ENCODE assay signal across 23 cellular contexts in genomic region chr12:41014643-41015020, GRCh38.
DNase-seq lines count a peak whose midpoint lies in the region; ATAC-seq and TF ChIP-seq lines count a peak whose summit lies in the region.
"Had no signal": no experiment of that assay in that cellular context is flagged by ENCODE, and none has a peak within 500 bp of the region (broad histone marks: within the 10 kb centered on the region; RNA-seq: fewer than 3 reads in every experiment).

No MANE protein-coding gene starts in this region.

- no peak overlapping the region for H3K27ac Mint-ChIP-seq in osteocyte (ENCODE audit: unreplicated experiment)
- H3K27ac Mint-ChIP-seq: activated CD4-positive, alpha-beta memory T cell treated with anti-CD3 and anti-CD28 coated beads, Interleukin-2, amount 10 ng/mL, durations not matched to agents 7 days and 5 days; CD14-positive monocyte; natural killer cell had no signal

- H3K27me3 Mint-ChIP-seq in osteocyte (ENCODE audit: unreplicated experiment) = peaks cover 19% of the 10 kb centered on the region
- H3K27me3 Mint-ChIP-seq: activated CD4-positive, alpha-beta memory T cell treated with anti-CD3 and anti-CD28 coated beads, Interleukin-2, amount 10 ng/mL, durations not matched to agents 7 days and 5 days; central memory CD8-positive, alpha-beta T cell had no signal

- H3K4me1 ChIP-seq in SJSA1 (replicated peaks) = peaks cover 19% of the 10 kb centered on the region

- no peak overlapping the region for H3K4me3 ChIP-seq in SJSA1
- H3K4me3 ChIP-seq: esophagus muscularis mucosa, left lung, upper lobe of left lung had no signal

- peaks cover 12% of the 10 kb centered on the region for H3K4me1 Mint-ChIP-seq in osteocyte (ENCODE audit: unreplicated experiment)
- H3K4me1 Mint-ChIP-seq: activated CD4-positive, alpha-beta memory T cell treated with anti-CD3 and anti-CD28 coated beads, Interleukin-2, amount 10 ng/mL, durations not matched to agents 7 days and 5 days; CD14-positive monocyte; central memory CD8-positive, alpha-beta T cell; natural killer cell had no signal

- TF ChIP-seq CTCF in osteocyte (IDR thresholded peaks at IDR 0.05) = no peak

- DNase-seq in EH (ENCODE audit: low read depth) = peak; percentile 1
- peak in 1 of 2 experiments; percentile 79 for DNase-seq in SJSA1 (ENCODE audit: low read depth in 1 of 2, low spot score in 2 of 2)
- DNase-seq in epithelial cell of prostate (ENCODE audit: low read depth, low spot score) = peak; percentile 61
- peak; percentile 17 for DNase-seq in non-pigmented ciliary epithelial cell (ENCODE audit: low read depth)
- DNase-seq in putamen (ENCODE audit: low spot score) = no peak
- no peak for DNase-seq in osteocyte (ENCODE audit: extremely low spot score, unreplicated experiment)
- DNase-seq in foreskin melanocyte = no peak
- DNase-seq: activated CD4-positive, alpha-beta memory T cell treated with anti-CD3 and anti-CD28 coated beads, Interleukin-2, amount 10 ng/mL, durations not matched to agents 7 days and 5 days; activated gamma-delta T cell; activated T-cell treated with anti-CD3 and anti-CD28 coated beads for 4 hours; DMS 273 treated with DMSO at 0.1 percent for 48 hours; left lung; midbrain; natural killer cell; NCI-H1436 treated with DMSO at 0.1 percent for 48 hours; NCI-H524 treated with DMSO at 0.1 percent for 48 hours; posterior cingulate gyrus; SW 1271; upper lobe of left lung had no signal

- no peak for ATAC-seq in GM19452 (IDR thresholded peaks at IDR 0.05; ENCODE audit: unreplicated experiment)
- ATAC-seq: left lung, natural killer cell had no signal

- no peaks in the 10 kb centered on the region for H3K36me3 Mint-ChIP-seq in osteocyte (ENCODE audit: unreplicated experiment)
- H3K36me3 Mint-ChIP-seq: CD14-positive monocyte, natural killer cell had no signal

- H3K27ac ChIP-seq in SJSA1 (peak overlapping the region; percentile 37; the same call in 1 of the 2 replicates), epithelial cell of prostate (peak overlapping the region; percentile 23)
- H3K27ac ChIP-seq: esophagus muscularis mucosa, left lung, upper lobe of left lung had no signal

- H3K4me3 Mint-ChIP-seq in osteocyte (ENCODE audit: unreplicated experiment) = no peak overlapping the region
- H3K4me3 Mint-ChIP-seq: activated CD4-positive, alpha-beta memory T cell treated with anti-CD3 and anti-CD28 coated beads, Interleukin-2, amount 10 ng/mL, durations not matched to agents 7 days and 5 days; CD14-positive monocyte; central memory CD8-positive, alpha-beta T cell; natural killer cell had no signal

- no peaks in the 10 kb centered on the region for H3K9me3 ChIP-seq in SJSA1 (replicated peaks)

- H3K36me3 ChIP-seq in SJSA1 = no peaks in the 10 kb centered on the region
- H3K36me3 ChIP-seq: esophagus muscularis mucosa, left lung, upper lobe of left lung had no signal

- no peaks in the 10 kb centered on the region for H3K27me3 ChIP-seq in SJSA1 (replicated peaks)
- H3K27me3 ChIP-seq: esophagus muscularis mucosa, left lung, upper lobe of left lung had no signal

- H3K9me3 Mint-ChIP-seq in osteocyte (ENCODE audit: unreplicated experiment) = peaks cover 17% of the 10 kb centered on the region

Comparison
In these comparisons a context has a peak if more than half of its experiments do, and no peak if none do; other contexts are left out.
1. DNase-seq: peak in EH (single experiment), epithelial cell of prostate (single experiment) and non-pigmented ciliary epithelial cell (single experiment); none in putamen (single experiment), osteocyte (single experiment) and foreskin melanocyte (single experiment).